Comparison of ENCODE assay signal across 8 cellular contexts in the genomic region with DNA sequence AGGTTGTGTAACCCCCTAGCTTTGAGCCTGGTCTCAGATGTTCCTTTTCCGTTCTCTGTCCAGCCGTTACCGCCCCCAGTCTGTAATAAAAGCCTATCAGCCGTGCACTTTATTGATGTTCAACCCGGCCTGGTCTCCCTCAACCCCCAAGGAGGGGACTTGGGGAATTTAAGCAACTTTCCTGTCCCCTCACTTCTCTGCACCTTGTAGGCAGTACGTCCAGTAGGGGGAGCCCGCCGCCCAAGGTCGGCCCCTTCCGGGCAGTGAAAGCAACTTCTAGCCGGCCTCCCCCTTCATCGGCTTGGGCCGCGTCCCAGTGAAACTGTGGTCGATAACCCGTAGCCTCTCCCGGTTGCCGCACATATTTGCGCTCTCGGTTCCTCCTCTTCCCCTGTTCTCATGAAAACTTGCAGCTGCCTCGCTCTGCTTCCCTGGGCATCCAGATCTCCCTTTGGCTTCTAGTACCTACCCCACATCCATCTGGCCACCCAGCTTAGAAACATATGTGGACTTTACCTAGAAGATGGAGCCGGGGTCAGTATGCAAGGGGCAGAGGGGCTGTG. TPM values are rescaled to one million over a fixed set of nuclear protein-coding genes. Genes with fewer than 3 reads are reported as not detected.
DNase-seq lines count a peak whose midpoint lies in the region; TF ChIP-seq lines count a peak whose summit lies in the region.

No MANE protein-coding gene starts in this region.

- H3K27me3 ChIP-seq in OCI-LY1 (ENCODE audit: insufficient read depth, low read length), result no peaks in the 10 kb centered on the region
- no peaks in the 10 kb centered on the region for H3K27me3 ChIP-seq in muscle layer of duodenum (ENCODE audit: low read depth, low read length)

- H3K9me3 ChIP-seq in OCI-LY1 (ENCODE audit: low read length) (no peaks in the 10 kb centered on the region), muscle layer of duodenum (ENCODE audit: control insufficient read depth in 1 of 2, low read length in 2 of 2) (no peaks in the 10 kb centered on the region)

- H3K9me2 ChIP-seq in OCI-LY1 (ENCODE audit: low read depth, low read length), result no peaks in the 10 kb centered on the region

- no peaks in the 10 kb centered on the region for H3K79me2 ChIP-seq in OCI-LY1 (ENCODE audit: insufficient read depth, low read length)

- H3K4me3 ChIP-seq in OCI-LY1 (ENCODE audit: low read depth, low read length, poor library complexity, severe bottlenecking) (peak overlapping the region; percentile 30), muscle layer of duodenum (ENCODE audit: low read depth in 1 of 2, low read length in 2 of 2) (peak overlapping the region; percentile 18 to 45)

- H2AFZ ChIP-seq in OCI-LY1 (ENCODE audit: low read length), result no peak overlapping the region

- H3K4me1 ChIP-seq in OCI-LY1 (ENCODE audit: insufficient read depth, low read length, severe bottlenecking) (peaks cover 18% of the 10 kb centered on the region), muscle layer of duodenum (ENCODE audit: control insufficient read depth in 1 of 2, insufficient read depth in 2 of 2, low read length in 2 of 2) (peaks cover 6 to 15% of the 10 kb centered on the region in 2 donors)

- H3K27ac ChIP-seq in OCI-LY1 (ENCODE audit: low read depth, low read length, poor library complexity, severe bottlenecking) (no peak overlapping the region), muscle layer of duodenum (ENCODE audit: low read length) (peak overlapping the region; percentile 71)

- TF ChIP-seq CTCF in OCI-LY1 (IDR thresholded peaks at IDR 0.05; ENCODE audit: low read length), result peak; percentile 85

- no peaks in the 10 kb centered on the region for H3F3A ChIP-seq in OCI-LY1 (ENCODE audit: insufficient read depth, low read length)

- peak overlapping the region; percentile 57 for H3K9ac ChIP-seq in OCI-LY1 (ENCODE audit: low read length)

- H3K36me3 ChIP-seq in OCI-LY1 (ENCODE audit: insufficient read depth, low read length) (peaks cover 51% of the 10 kb centered on the region), muscle layer of duodenum (ENCODE audit: control insufficient read depth in 1 of 2, insufficient read depth in 2 of 2, low read length in 2 of 2) (peaks cover 24 to 26% of the 10 kb centered on the region in 2 donors)

- no peaks in the 10 kb centered on the region for H4K20me1 ChIP-seq in OCI-LY1 (ENCODE audit: insufficient read depth, low read length)

- TF ChIP-seq POLR2A in GM18526 (IDR thresholded peaks at IDR 0.05; ENCODE audit: extremely low read depth, insufficient read length) (peak; percentile 13), erythroblast (IDR thresholded peaks at IDR 0.05; ENCODE audit: low read length) (no peak)

- DNase-seq in A172 (ENCODE audit: low spot score) (peak; percentile 66), HuH-7.5 (ENCODE audit: low spot score) (peak; percentile 71), activated T-cell treated with anti-CD3 and anti-CD28 coated beads for 48 hours (ENCODE audit: low read depth) (peak; percentile 75), erythroblast (lab: John Stamatoyannopoulos, UW) (peak; percentile 84 to 91)
- peak; percentile 70 for DNase-seq in stimulated activated CD8-positive, alpha-beta memory T cell treated with anti-CD3 and anti-CD28 coated beads, Interleukin-4, amount 100 ng/mL, for 24 hours (ENCODE audit: low read depth)

- peak overlapping the region; percentile 57 for H3K4me2 ChIP-seq in OCI-LY1 (ENCODE audit: low read length)

RNA-seq across cellular contexts. Expression of gene PNPO, which starts 7.9 kb away (rescaled TPM):
- total RNA-seq in A172 (2014; rRNA removed; shearing (Covaris generic)), result 59.4 and 61.9 TPM in 2 replicates

RNA-seq across cellular contexts. Expression of gene PRR15L, which starts 8.4 kb away (rescaled TPM):
- total RNA-seq in A172 (2014; rRNA removed; shearing (Covaris generic)), result not detected in 2 replicates

RNA-seq across cellular contexts. Expression of gene CDK5RAP3, which starts 21.6 kb away (rescaled TPM):
- total RNA-seq in A172 (2014; rRNA removed; shearing (Covaris generic)), result 87.2 and 96.9 TPM in 2 replicates

RNA-seq across cellular contexts. Expression of gene SP2, which starts 53.2 kb away (rescaled TPM):
- 1.2 and 2.5 TPM in 2 replicates for total RNA-seq in A172 (2014; rRNA removed; shearing (Covaris generic))
